Comparison of ENCODE assay signal across 9 cellular contexts in genomic region chr16:85899444-85899843, GRCh38. TPM values are rescaled to one million over a fixed set of nuclear protein-coding genes. Genes with fewer than 3 reads are reported as not detected.
A peak's percentile ranks its signal among the peaks of the same experiment; 100 is the strongest.
DNase-seq lines count a peak whose midpoint lies in the region; ATAC-seq and TF ChIP-seq lines count a peak whose summit lies in the region.
"Had no signal": no experiment of that assay in that cellular context is flagged by ENCODE, and none has a peak within 500 bp of the region (broad histone marks: within the 10 kb centered on the region; RNA-seq: fewer than 3 reads in every experiment).

No MANE protein-coding gene starts in this region.

- H3K36me3 Mint-ChIP-seq in GM23338 (ENCODE audit: low read depth) (no peaks in the 10 kb centered on the region), natural killer cell (no peaks in the 10 kb centered on the region)

- H2AFZ ChIP-seq in ACC112 (ENCODE audit: low read length, unreplicated experiment), result no peak overlapping the region
- H2AFZ ChIP-seq in GM23338, result peak overlapping the region; percentile 99

- DNase-seq in GM23338 (ENCODE audit: low spot score), result no peak
- no peak for DNase-seq in colonic mucosa
- DNase-seq in natural killer cell, result no peak
- DNase-seq in SIG-M5 treated with dmso at 0.1 percent for 504 hours (lab: John Stamatoyannopoulos, UW; ENCODE audit: unreplicated experiment), result no peak
- no peak for DNase-seq in LoVo (ENCODE audit: low spot score)
- DNase-seq: KBM-7 had no signal

- H3K4me3 Mint-ChIP-seq in GM23338 (peak overlapping the region; percentile 69), natural killer cell (peak overlapping the region; percentile 96)

- ATAC-seq in GM23338 (no peak), natural killer cell (no peak), esophagus mucosa (no peak), HG03354 (IDR thresholded peaks at IDR 0.05; ENCODE audit: poor library complexity, severe bottlenecking, unreplicated experiment) (no peak)

- peaks cover 6% of the 10 kb centered on the region for H3K4me1 ChIP-seq in ACC112 (ENCODE audit: control insufficient read depth, insufficient read depth, low read length, unreplicated experiment)
- H3K4me1 ChIP-seq in GM23338 (ENCODE audit: insufficient read depth), result peaks cover 7% of the 10 kb centered on the region; the same call in 1 of the 2 replicates
- H3K4me1 ChIP-seq in colonic mucosa, result peaks cover 13% of the 10 kb centered on the region

- no peaks in the 10 kb centered on the region for H3K9me2 ChIP-seq in GM23338 (ENCODE audit: insufficient read depth)

- peak overlapping the region; percentile 71 for H3K4me3 ChIP-seq in ACC112 (ENCODE audit: low read depth, low read length)
- peak overlapping the region; percentile 82 for H3K4me3 ChIP-seq in GM23338
- H3K4me3 ChIP-seq in colonic mucosa, result peak overlapping the region; percentile 79

- H3K9me3 Mint-ChIP-seq in GM23338 (no peaks in the 10 kb centered on the region), natural killer cell (no peaks in the 10 kb centered on the region)

- TF ChIP-seq CTCF in GM23338 (conservative IDR thresholded peaks at IDR 0.05; ENCODE audit: low read depth in 2 of 2) (no peak), colonic mucosa (IDR thresholded peaks at IDR 0.05) (no peak), natural killer cell (IDR thresholded peaks at IDR 0.05) (no peak)

- peak overlapping the region; percentile 97 for H3K4me2 ChIP-seq in GM23338

- intact Hi-C loops in colonic mucosa (cut with DNase I) (loop anchor here (10.0 kb wide), 1 partner anchor 85 kb away; no protein-coding TSS in a partner anchor), natural killer cell (cut with micrococcal nuclease) (loop anchor here (5.0 kb wide), 1 partner anchor 88 kb away; no protein-coding TSS in a partner anchor)

- H3K36me3 ChIP-seq in ACC112 (ENCODE audit: insufficient read depth, low read length), result no peaks in the 10 kb centered on the region
- no peaks in the 10 kb centered on the region for H3K36me3 ChIP-seq in GM23338 (ENCODE audit: insufficient read depth)
- no peaks in the 10 kb centered on the region for H3K36me3 ChIP-seq in colonic mucosa

- H3K27me3 ChIP-seq in ACC112 (ENCODE audit: insufficient read depth, low read length) (peaks cover 93% of the 10 kb centered on the region), GM23338 (ENCODE audit: insufficient read depth) (peaks cover 52% of the 10 kb centered on the region), colonic mucosa (no peaks in the 10 kb centered on the region)

- 0 out of 2 replicates have a peak, but pooled peaks cover 6% of the 10 kb centered on the region for H3F3A ChIP-seq in GM23338 (replicated peaks; ENCODE audit: low read depth)

- no peak overlapping the region for H3K27ac ChIP-seq in ACC112 (ENCODE audit: low read depth, low read length)
- H3K27ac ChIP-seq in GM23338 (ENCODE audit: low read depth), result no peak overlapping the region
- H3K27ac ChIP-seq in colonic mucosa, result peak overlapping the region; percentile 80

- no peaks in the 10 kb centered on the region for H3K9me3 ChIP-seq in colonic mucosa

- peaks cover 44% of the 10 kb centered on the region for H3K27me3 Mint-ChIP-seq in GM23338 (ENCODE audit: insufficient read depth, low read depth, poor library complexity)
- no peaks in the 10 kb centered on the region for H3K27me3 Mint-ChIP-seq in natural killer cell (ENCODE audit: low read depth in 2 of 2)

- H3K79me2 ChIP-seq in ACC112 (ENCODE audit: control insufficient read depth, insufficient read depth, low read length, unreplicated experiment) (no peaks in the 10 kb centered on the region), GM23338 (replicated peaks; ENCODE audit: insufficient read depth) (no peaks in the 10 kb centered on the region)

- no peak overlapping the region for H3K27ac Mint-ChIP-seq in GM23338
- peak overlapping the region; percentile 89 to 97 for H3K27ac Mint-ChIP-seq in natural killer cell

- H3K4me1 Mint-ChIP-seq in GM23338, result peaks cover 4% of the 10 kb centered on the region
- H3K4me1 Mint-ChIP-seq in natural killer cell, result peaks cover 63 to 65% of the 10 kb centered on the region in 2 donors

- H4K20me1 ChIP-seq in GM23338 (replicated peaks; ENCODE audit: insufficient read depth), result no peaks in the 10 kb centered on the region

- H3K9ac ChIP-seq in colonic mucosa (ENCODE audit: low read depth in 2 of 2, low read length in 2 of 2), result peak overlapping the region; percentile 70 to 85

TF ChIP-seq in GM23338, 12 proteins besides CTCF, POLR2A, EP300 and RAD21:
- no peak for TF ChIP-seq NANOG (IDR thresholded peaks at IDR 0.05; ENCODE audit: borderline replicate concordance)
- TF ChIP-seq ZNF114 (CRISPR knock-in tag; IDR thresholded peaks at IDR 0.05), result no peak
- TF ChIP-seq STAT1 (IDR thresholded peaks at IDR 0.05; ENCODE audit: unreplicated experiment), result no peak

RNA-seq across cellular contexts. Expression of gene IRF8, which starts 0.5 kb away (rescaled TPM):
- 1.4 and 2.8 TPM in 2 replicates for total RNA-seq in GM23338 (2014; rRNA removed; shearing (Covaris generic))
- polyA plus RNA-seq in GM23338 (2016; fragmentation: Nextera tagmentation; extraction: Ambion mirVana), result 0.47 and 1.3 TPM in 2 replicates
- 10 to 100 TPM; 25.1 to 52.5 TPM for total RNA-seq in colonic mucosa
- total RNA-seq in natural killer cell, result 100 to 1,000 TPM; 101 to 167 (median 122) TPM
- total RNA-seq in esophagus mucosa, result 2.2 TPM
